ENCODE assay signal across 8 cellular contexts in genomic region chr4:74874785-74875367, GRCh38. TPM values are rescaled to one million over a fixed set of nuclear protein-coding genes. Genes with fewer than 3 reads are reported as not detected.
DNase-seq lines count a peak whose midpoint lies in the region; ATAC-seq and TF ChIP-seq lines count a peak whose summit lies in the region.

No MANE protein-coding gene starts in this region.

- no peak for TF ChIP-seq EP300 in transverse colon (IDR thresholded peaks at IDR 0.05; ENCODE audit: low read depth)

- H3K4me3 ChIP-seq in Peyer's patch (no peak overlapping the region), right lobe of liver (no peak overlapping the region), transverse colon (no peak overlapping the region)

- H3K4me1 ChIP-seq in Peyer's patch (no peaks in the 10 kb centered on the region), right lobe of liver (no peaks in the 10 kb centered on the region), transverse colon (peaks cover 0 to 15% (median 0%) of the 10 kb centered on the region in 4 donors)

- WGBS in right lobe of liver (ENCODE audit: insufficient coverage, low coverage, low lambda C conversion rate, missing lambda C conversion rate): 6% methylated on average over 1 of the region's 1 CpG
- 19 to 26% methylated on average over 1 of the region's 1 CpG for WGBS in transverse colon (ENCODE audit: low coverage in 1 of 2), 2 donors

- ATAC-seq in GM21737 (IDR thresholded peaks at IDR 0.05; ENCODE audit: unreplicated experiment): peak; percentile 51
- peak; percentile 90 to 98 (median 94) for ATAC-seq in right lobe of liver

- in situ Hi-C loops in KBM-7 (cut with MboI; ENCODE audit: low pct_unique_long_range_greater_than_20kb, low sequenced_read_pairs): no loop called here
- in situ Hi-C loops in transverse colon (cut with MboI; ENCODE audit: low pct_ligation_motif_present in 1 of 4, low pct_unique_long_range_greater_than_20kb in 1 of 4, low sequenced_read_pairs in 3 of 4): no loop called here

- no peak overlapping the region for H3K27ac ChIP-seq in Peyer's patch
- H3K27ac ChIP-seq in right lobe of liver: no peak overlapping the region
- H3K27ac ChIP-seq in transverse colon: no peak overlapping the region

- TF ChIP-seq POLR2A in Peyer's patch (IDR thresholded peaks at IDR 0.05) (no peak), right lobe of liver (IDR thresholded peaks at IDR 0.05) (no peak), transverse colon (IDR thresholded peaks at IDR 0.05) (no peak)

- H3K36me3 ChIP-seq in Peyer's patch (no peaks in the 10 kb centered on the region), right lobe of liver (no peaks in the 10 kb centered on the region), transverse colon (no peaks in the 10 kb centered on the region)

- peak; percentile 60 to 91 (median 84) for TF ChIP-seq CTCF in Peyer's patch (IDR thresholded peaks at IDR 0.05)
- TF ChIP-seq CTCF in right lobe of liver (IDR thresholded peaks at IDR 0.05): peak; percentile 76 to 98 (median 93)
- peak; percentile 80 to 97 (median 89) for TF ChIP-seq CTCF in transverse colon (IDR thresholded peaks at IDR 0.05)

- intact Hi-C loops in right lobe of liver (cut with DNase I): loop anchor here in 1 of 2 donors (5.0 kb wide), 1 partner anchor 67 kb away; no protein-coding TSS in a partner anchor
- intact Hi-C loops in transverse colon (cut with DNase I; ENCODE audit: low total_unique reads): no loop called here

- H3K27me3 ChIP-seq in Peyer's patch (no peaks in the 10 kb centered on the region), right lobe of liver (peaks cover 0 to 6% of the 10 kb centered on the region in 2 donors), transverse colon (no peaks in the 10 kb centered on the region)

- H3K9me3 ChIP-seq in Peyer's patch (no peaks in the 10 kb centered on the region), right lobe of liver (no peaks in the 10 kb centered on the region), transverse colon (no peaks in the 10 kb centered on the region)

- peak; percentile 1 for DNase-seq in stimulated activated CD8-positive, alpha-beta memory T cell treated with anti-CD3 and anti-CD28 coated beads, Interleukin-12 subunit alpha, Interleukin-12 subunit beta, amount 100 ng/mL, for 1 hour (ENCODE audit: low read depth)
- DNase-seq in stimulated activated CD8-positive, alpha-beta memory T cell treated with anti-CD3 and anti-CD28 coated beads, Interleukin-4, amount 100 ng/mL, for 48 hours: no peak
- DNase-seq in KBM-7 (peak; percentile 55), Peyer's patch (peak in 1 of 3 donors; percentile 71), dermis blood vessel endothelial cell (peak; percentile 89), right lobe of liver (peak in 1 of 3 donors; percentile 47), transverse colon (no peak)

RNA-seq across cellular contexts. Expression of gene PARM1, which starts 58.0 kb away (rescaled TPM):
- 10 to 100 TPM; 10.2 to 15.8 (median 10.5) TPM for total RNA-seq in Peyer's patch
- total RNA-seq in dermis blood vessel endothelial cell: under 0.01 and 0.09 TPM in 2 replicates
- total RNA-seq in right lobe of liver: 1 to 10 TPM in 1 of 6 experiments, under 1 TPM in 5; 0.18 to 1.2 (median 0.31) TPM
- 100 to 1,000 TPM in 3 of 4 donors, 10 to 100 TPM in 1; 61.7 to 183 (median 120) TPM for total RNA-seq in transverse colon

Comparison
In these comparisons a context has a peak if more than half of its experiments do, and no peak if none do; other contexts are left out.
1. DNase-seq: peak in stimulated activated CD8-positive, alpha-beta memory T cell treated with anti-CD3 and anti-CD28 coated beads, Interleukin-12 subunit alpha, Interleukin-12 subunit beta, amount 100 ng/mL, for 1 hour (single experiment), KBM-7 (single experiment) and dermis blood vessel endothelial cell (single experiment); none in stimulated activated CD8-positive, alpha-beta memory T cell treated with anti-CD3 and anti-CD28 coated beads, Interleukin-4, amount 100 ng/mL, for 48 hours (single experiment) and transverse colon (single experiment).
2. RNA of gene PARM1, which starts 58.0 kb away (total RNA-seq): 61.7 to 183 TPM in transverse colon and 10.2 to 15.8 TPM in Peyer's patch; 0.18 to 1.2 TPM in right lobe of liver and under 0.01 to 0.09 TPM in dermis blood vessel endothelial cell; every median in the first group is over 4 times any median in the second.
3. Peak in every context shown above with its lines, with median percentiles within 50 percentile points of each other: CTCF ChIP-seq.